8 cellular contexts compared by ENCODE assay signal in the genomic region with DNA sequence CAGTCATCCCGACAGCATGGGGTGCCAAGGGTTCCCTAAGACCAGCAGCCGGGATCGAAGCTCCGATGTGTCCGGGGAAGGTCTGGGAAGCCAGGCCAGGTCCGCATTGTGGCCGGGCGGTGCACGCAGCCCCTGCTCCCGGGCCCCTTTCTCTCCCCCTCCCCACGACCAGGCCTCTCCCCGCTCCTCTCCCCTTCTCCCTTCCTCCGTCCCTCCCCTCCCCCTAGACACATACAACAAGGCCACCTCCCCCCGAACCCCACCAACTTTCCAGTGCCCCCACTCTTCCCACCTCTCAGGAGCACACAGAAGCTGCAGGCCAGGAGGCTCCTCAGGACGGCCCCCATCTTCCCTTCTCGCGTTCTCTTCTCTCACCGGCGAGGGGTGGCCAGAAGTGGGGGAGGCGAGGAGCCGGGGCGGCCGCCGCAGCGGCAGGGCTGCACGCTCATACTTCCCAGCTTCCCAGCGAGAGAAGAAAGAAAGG. TPM values are rescaled to one million over a fixed set of nuclear protein-coding genes. Genes with fewer than 3 reads are reported as not detected.
DNase-seq lines count a peak whose midpoint lies in the region; ATAC-seq and TF ChIP-seq lines count a peak whose summit lies in the region.

No MANE protein-coding gene starts in this region.

- no TSS peak for BruUV-seq in PC-3 (replicated peaks; lab: Mats Ljungman, UMichigan)

- peaks cover 27% of the 10 kb centered on the region for H3K4me1 Mint-ChIP-seq in endothelial cell (ENCODE audit: unreplicated experiment)
- peaks cover 21 to 31% (median 28%) of the 10 kb centered on the region in 3 donors for H3K4me1 Mint-ChIP-seq in naive B cell

- intact Hi-C loops in PC-3 (cut with micrococcal nuclease), result loop anchor here (5.0 to 10.0 kb wide), 3 partner anchors 66 to 184 kb away; no protein-coding TSS in a partner anchor

- peaks cover 16% of the 10 kb centered on the region for H3K4me1 ChIP-seq in PC-3 (ENCODE audit: insufficient read depth, low read length)

- CTCF ChIA-PET in PC-3 (lab: Charles Lee), result interaction anchor here (0.6 kb wide), 1 partner anchor 380 kb away, joined by 3 read pairs; no protein-coding TSS in a partner anchor

- H4K20me1 ChIP-seq in PC-3 (ENCODE audit: low read length), result peaks cover 18% of the 10 kb centered on the region

- TF ChIP-seq CTCF in PC-3 (conservative IDR thresholded peaks at IDR 0.05; ENCODE audit: low read depth, low read length), result no peak
- TF ChIP-seq CTCF in endothelial cell (IDR thresholded peaks at IDR 0.05; ENCODE audit: unreplicated experiment), result no peak

- H3K4me3 Mint-ChIP-seq in endothelial cell (ENCODE audit: unreplicated experiment) (peak overlapping the region; percentile 95), naive B cell (peak overlapping the region; percentile 84 to 93 (median 91))

- H3K79me2 ChIP-seq in PC-3 (ENCODE audit: low read length), result peaks cover 52% of the 10 kb centered on the region

- DNase-seq in DMS53 (lab: John Stamatoyannopoulos, UW) (peak; percentile 76), DMS53 treated with DMSO at 0.1 percent for 48 hours (lab: John Stamatoyannopoulos, UW; ENCODE audit: unreplicated experiment) (no peak), PC-3 (no peak), endothelial cell (ENCODE audit: low spot score) (peak; percentile 29), naive B cell (no peak), Kasumi-1 (lab: John Stamatoyannopoulos, UW) (no peak)

- H3K27me3 Mint-ChIP-seq in endothelial cell (ENCODE audit: unreplicated experiment), result no peaks in the 10 kb centered on the region
- peaks cover 25 to 43% (median 41%) of the 10 kb centered on the region in 3 donors for H3K27me3 Mint-ChIP-seq in naive B cell

- H3K27ac ChIP-seq in PC-3 (ENCODE audit: low read length), result peak overlapping the region; percentile 79

- H3F3A ChIP-seq in PC-3 (ENCODE audit: low read length, unreplicated experiment), result no peaks in the 10 kb centered on the region

- no peaks in the 10 kb centered on the region for H3K9me3 Mint-ChIP-seq in endothelial cell (ENCODE audit: unreplicated experiment)
- H3K9me3 Mint-ChIP-seq in naive B cell, result no peaks in the 10 kb centered on the region

- peak overlapping the region; percentile 69 for H3K27ac Mint-ChIP-seq in endothelial cell (ENCODE audit: unreplicated experiment)
- peak overlapping the region in 2 of 6 donors; percentile 51 to 97 for H3K27ac Mint-ChIP-seq in naive B cell

- H2AFZ ChIP-seq in PC-3 (ENCODE audit: low read length), result peak overlapping the region; percentile 81

- no peaks in the 10 kb centered on the region for H3K27me3 ChIP-seq in PC-3 (ENCODE audit: low read length)

- H3K36me3 Mint-ChIP-seq in endothelial cell (ENCODE audit: low read depth, unreplicated experiment) (peaks cover 16% of the 10 kb centered on the region), naive B cell (no peaks in the 10 kb centered on the region)

- ATAC-seq in PC-3 (peak; percentile 9), naive B cell (ENCODE audit: low read depth in 2 of 2) (peak in 1 of 2 donors; percentile 5), GM21619 (IDR thresholded peaks at IDR 0.05; ENCODE audit: unreplicated experiment) (no peak), GM18517 (IDR thresholded peaks at IDR 0.05; ENCODE audit: unreplicated experiment) (no peak)

- H3K36me3 ChIP-seq in PC-3 (ENCODE audit: low read depth, low read length), result no peaks in the 10 kb centered on the region

- H3K4me3 ChIP-seq in PC-3 (ENCODE audit: low read length), result peak overlapping the region; percentile 74

- no peaks in the 10 kb centered on the region for H3K9me2 ChIP-seq in PC-3 (replicated peaks; ENCODE audit: low read length)

- H3K4me2 ChIP-seq in PC-3 (ENCODE audit: low read length), result peak overlapping the region; percentile 84

- peak overlapping the region; percentile 86 for H3K9ac ChIP-seq in PC-3 (ENCODE audit: low read length)

- POLR2A ChIA-PET in PC-3 (lab: Charles Lee; ENCODE audit: unreplicated experiment), result interaction anchor here (0.6 to 0.7 kb wide), 3 partner anchors 46 to 638 kb away, joined by 4 to 11 read pairs (median 6); no protein-coding TSS in a partner anchor

- no peaks in the 10 kb centered on the region for H3K9me3 ChIP-seq in PC-3 (ENCODE audit: low read length)

RNA-seq across cellular contexts. Expression of a gene that starts 0.4 kb away (rescaled TPM):
- total RNA-seq in PC-3 (2014; rRNA removed) (15.5 and 17.3 TPM in 2 replicates), endothelial cell (ENCODE audit: unreplicated experiment) (82.9 TPM)
- 1 to 10 TPM in 2 of 6 donors, under 1 TPM in 2, not detected in 2; 0.48 to 1.2 (median 0.87) TPM for polyA plus RNA-seq in naive B cell (ENCODE audit: low read depth in 6 of 6)

Comparison
In these comparisons a context has a peak if more than half of its experiments do, and no peak if none do; other contexts are left out.
1. DNase-seq: peak in DMS53 (single experiment) and endothelial cell (single experiment); none in DMS53 treated with DMSO at 0.1 percent for 48 hours (single experiment), PC-3 (single experiment), naive B cell (single experiment) and Kasumi-1 (0 of 2).